Comparison of ENCODE assay signal across 9 cellular contexts in genomic region chrX:155611302-155611701, GRCh38. TPM values are rescaled to one million over a fixed set of nuclear protein-coding genes. Genes with fewer than 3 reads are reported as not detected.
DNase-seq lines count a peak whose midpoint lies in the region; ATAC-seq and TF ChIP-seq lines count a peak whose summit lies in the region.
"Had no signal": no experiment of that assay in that cellular context is flagged by ENCODE, and none has a peak within 500 bp of the region (broad histone marks: within the 10 kb centered on the region; RNA-seq: fewer than 3 reads in every experiment).

No MANE protein-coding gene starts in this region.

- ATAC-seq in heart right ventricle, result no peak
- no peak for ATAC-seq in Right ventricle myocardium superior (ENCODE audit: poor library complexity)
- peak; percentile 21 to 29 for ATAC-seq in lower lobe of right lung
- ATAC-seq in upper lobe of left lung (ENCODE audit: low FRiP score in 2 of 2), result no peak
- ATAC-seq in GM21528 (IDR thresholded peaks at IDR 0.05; ENCODE audit: low FRiP score, unreplicated experiment), result no peak

- H3K4me3 Mint-ChIP-seq in activated T-helper 2 cell treated with anti-CD3 and anti-CD28 coated beads, Interferon-gamma antibody, Interleukin-2, Interleukin-4, amounts not matched to agents 10 μg/mL and 5 μg/mL and 100 μg/mL, durations not matched to agents 14 hours and 24 hours and 36 hours (ENCODE audit: low read depth), result peak overlapping the region; percentile 26

- peaks cover 0 to 17% (median 6%) of the 10 kb centered on the region in 9 donors for H3K4me1 ChIP-seq in heart right ventricle
- peaks cover 5% of the 10 kb centered on the region for H3K4me1 ChIP-seq in lower lobe of right lung
- H3K4me1 ChIP-seq in upper lobe of left lung, result no peaks in the 10 kb centered on the region

- DNase-seq in heart right ventricle (no peak), Right ventricle myocardium superior (no peak), lower lobe of right lung (no peak), upper lobe of left lung (no peak), NCI-H2081 (lab: John Stamatoyannopoulos, UW) (no peak), KG1 (lab: John Stamatoyannopoulos, UW) (no peak)
- no peak for DNase-seq in activated T-helper 2 cell treated with anti-CD3 and anti-CD28 coated beads, Interferon-gamma antibody, Interleukin-2, Interleukin-4, amounts not matched to agents 10 μg/mL and 5 μg/mL and 100 μg/mL, durations not matched to agents 14 hours and 24 hours and 36 hours (ENCODE audit: low spot score)
- DNase-seq: SHP77 treated with DMSO at 0.1 percent for 48 hours had no signal

- H3K4me3 ChIP-seq in heart right ventricle (peak overlapping the region in 8 of 10 donors; percentile 59 to 88 (median 75)), lower lobe of right lung (peak overlapping the region; percentile 67), upper lobe of left lung (peak overlapping the region in 3 of 4 donors; percentile 43 to 72 (median 62))

- H3K36me3 ChIP-seq in heart right ventricle, result no peaks in the 10 kb centered on the region
- no peaks in the 10 kb centered on the region for H3K36me3 ChIP-seq in lower lobe of right lung
- H3K36me3 ChIP-seq in upper lobe of left lung, result no peaks in the 10 kb centered on the region

- peaks cover 7% of the 10 kb centered on the region for H3K4me1 Mint-ChIP-seq in activated T-helper 2 cell treated with anti-CD3 and anti-CD28 coated beads, Interferon-gamma antibody, Interleukin-2, Interleukin-4, amounts not matched to agents 10 μg/mL and 5 μg/mL and 100 μg/mL, durations not matched to agents 14 hours and 24 hours and 36 hours (ENCODE audit: low read depth)

- H3K27ac Mint-ChIP-seq in activated T-helper 2 cell treated with anti-CD3 and anti-CD28 coated beads, Interferon-gamma antibody, Interleukin-2, Interleukin-4, amounts not matched to agents 10 μg/mL and 5 μg/mL and 100 μg/mL, durations not matched to agents 14 hours and 24 hours and 36 hours, result no peak overlapping the region

- WGBS in heart right ventricle, 2 donors, result 21 to 35% methylated on average over 2 of the region's 2 CpGs
- WGBS in upper lobe of left lung, 2 donors, result 21 to 37% methylated on average over 1 to 2 of the region's 2 CpGs

- peaks cover 25% of the 10 kb centered on the region for H3K36me3 Mint-ChIP-seq in activated T-helper 2 cell treated with anti-CD3 and anti-CD28 coated beads, Interferon-gamma antibody, Interleukin-2, Interleukin-4, amounts not matched to agents 10 μg/mL and 5 μg/mL and 100 μg/mL, durations not matched to agents 14 hours and 24 hours and 36 hours (ENCODE audit: low read depth)

- intact Hi-C loops in heart right ventricle (cut with DNase I), result loop anchor here in 1 of 10 donors (10.0 kb wide), 1 partner anchor 153 kb away; no protein-coding TSS in a partner anchor
- intact Hi-C loops in Right ventricle myocardium superior (cut with DNase I), result no loop called here
- intact Hi-C loops in activated T-helper 2 cell treated with anti-CD3 and anti-CD28 coated beads, Interferon-gamma antibody, Interleukin-2, Interleukin-4, amounts not matched to agents 10 μg/mL and 5 μg/mL and 100 μg/mL, durations not matched to agents 14 hours and 24 hours and 36 hours (cut with micrococcal nuclease), result no loop called here
- intact Hi-C loops in lower lobe of right lung (cut with DNase I), result no loop called here

- no peak for TF ChIP-seq POLR2A in upper lobe of left lung (IDR thresholded peaks at IDR 0.05)

- no peak for TF ChIP-seq CTCF in heart right ventricle (IDR thresholded peaks at IDR 0.05)
- TF ChIP-seq CTCF in lower lobe of right lung (IDR thresholded peaks at IDR 0.05), result no peak
- TF ChIP-seq CTCF in upper lobe of left lung (IDR thresholded peaks at IDR 0.05), result no peak

- TF ChIP-seq EP300 in upper lobe of left lung (IDR thresholded peaks at IDR 0.05), result no peak

- H3K27me3 Mint-ChIP-seq in activated T-helper 2 cell treated with anti-CD3 and anti-CD28 coated beads, Interferon-gamma antibody, Interleukin-2, Interleukin-4, amounts not matched to agents 10 μg/mL and 5 μg/mL and 100 μg/mL, durations not matched to agents 14 hours and 24 hours and 36 hours (ENCODE audit: low read depth), result no peaks in the 10 kb centered on the region

- H3K27me3 ChIP-seq in heart right ventricle, result no peaks in the 10 kb centered on the region
- no peaks in the 10 kb centered on the region for H3K27me3 ChIP-seq in lower lobe of right lung (ENCODE audit: low read depth)
- H3K27me3 ChIP-seq in upper lobe of left lung, result no peaks in the 10 kb centered on the region

- H3K27ac ChIP-seq in heart right ventricle (peak overlapping the region in 8 of 10 donors; percentile 88 to 96 (median 96)), lower lobe of right lung (peak overlapping the region; percentile 92), upper lobe of left lung (peak overlapping the region; percentile 39 to 95 (median 88))

- H3K9me3 ChIP-seq in heart right ventricle (peaks cover 0 to 10% (median 0%) of the 10 kb centered on the region in 11 donors), lower lobe of right lung (no peaks in the 10 kb centered on the region), upper lobe of left lung (no peaks in the 10 kb centered on the region)

- peaks cover 15% of the 10 kb centered on the region for H3K9me3 Mint-ChIP-seq in activated T-helper 2 cell treated with anti-CD3 and anti-CD28 coated beads, Interferon-gamma antibody, Interleukin-2, Interleukin-4, amounts not matched to agents 10 μg/mL and 5 μg/mL and 100 μg/mL, durations not matched to agents 14 hours and 24 hours and 36 hours

RNA-seq across cellular contexts. Expression of gene SPRY3, which starts 1.1 kb away (rescaled TPM):
- total RNA-seq in heart right ventricle (1 to 10 TPM in 3 of 10 donors, under 1 TPM in 7; 0.70 to 1.6 (median 0.85) TPM), Right ventricle myocardium superior (0.83 TPM), lower lobe of right lung (1.3 TPM), upper lobe of left lung (1 to 10 TPM in 2 of 6 donors, under 1 TPM in 4; 0.76 to 1.7 (median 0.90) TPM)
- polyA plus RNA-seq in heart right ventricle, result under 1 TPM; 0.26 to 0.51 TPM
- 0.18 and 0.21 TPM in 2 replicates for total RNA-seq in activated T-helper 2 cell treated with anti-CD3 and anti-CD28 coated beads, Interferon-gamma antibody, Interleukin-2, Interleukin-4, amounts not matched to agents 10 μg/mL and 5 μg/mL and 100 μg/mL, durations not matched to agents 14 hours and 24 hours and 36 hours

RNA-seq across cellular contexts. Expression of gene TMLHE, which starts 1.4 kb away (rescaled TPM):
- total RNA-seq in heart right ventricle (10 to 100 TPM; 44.4 to 55.1 (median 48.4) TPM), Right ventricle myocardium superior (38.8 TPM), lower lobe of right lung (15.3 TPM), upper lobe of left lung (10 to 100 TPM in 3 of 6 donors, 1 to 10 TPM in 3; 8.8 to 18.9 (median 11.4) TPM)
- 10 to 100 TPM in 1 of 2 donors, 1 to 10 TPM in 1; 9.6 to 11.6 TPM for polyA plus RNA-seq in heart right ventricle
- 9.7 and 11.2 TPM in 2 replicates for total RNA-seq in activated T-helper 2 cell treated with anti-CD3 and anti-CD28 coated beads, Interferon-gamma antibody, Interleukin-2, Interleukin-4, amounts not matched to agents 10 μg/mL and 5 μg/mL and 100 μg/mL, durations not matched to agents 14 hours and 24 hours and 36 hours

Comparison
In these comparisons a context has a peak if more than half of its experiments do, and no peak if none do; other contexts are left out.
1. ATAC-seq: peak in lower lobe of right lung (2 of 2); none in heart right ventricle (0 of 8), Right ventricle myocardium superior (single experiment), upper lobe of left lung (0 of 2) and GM21528 (single experiment).
2. Peak in every context shown above with its lines, with median percentiles within 50 percentile points of each other: H3K27ac ChIP-seq and H3K4me3 ChIP-seq.